ENCODE assay signal across 9 cellular contexts in genomic region chr22:30695351-30695762, GRCh38. TPM values are rescaled to one million over a fixed set of nuclear protein-coding genes. Genes with fewer than 3 reads are reported as not detected.
A peak's percentile ranks its signal among the peaks of the same experiment; 100 is the strongest.
DNase-seq lines count a peak whose midpoint lies in the region; FAIRE-seq and TF ChIP-seq lines count a peak whose summit lies in the region.
"Had no signal": no experiment of that assay in that cellular context is flagged by ENCODE, and none has a peak within 500 bp of the region (broad histone marks: within the 10 kb centered on the region; RNA-seq: fewer than 3 reads in every experiment).

No MANE protein-coding gene starts in this region.

- no peaks in the 10 kb centered on the region for H3K9me3 ChIP-seq in Caco-2

- 0 out of 2 replicates have a peak, but pooled peaks cover 4% of the 10 kb centered on the region for H3K4me1 ChIP-seq in Caco-2

- no peaks in the 10 kb centered on the region for H3K9me3 Mint-ChIP-seq in Caco-2 (ENCODE audit: unreplicated experiment)
- H3K9me3 Mint-ChIP-seq in activated CD4-positive, alpha-beta memory T cell treated with anti-CD3 and anti-CD28 coated beads for 36 hours: no peaks in the 10 kb centered on the region

- CTCF ChIA-PET in Caco-2 (lab: Charles Lee): interaction anchor here (1.2 kb wide), 1 partner anchor 60 kb away, joined by 4 read pairs; no protein-coding TSS in a partner anchor
- CTCF ChIA-PET in activated CD4-positive, alpha-beta memory T cell treated with anti-CD3 and anti-CD28 coated beads for 36 hours (lab: Charles Lee): interaction anchor here (0.7 to 1.8 kb wide), 2 partner anchors 47 to 58 kb away, joined by 4 to 8 read pairs; no protein-coding TSS in a partner anchor

- no peak for FAIRE-seq in H54 (lab: Jason Lieb, UNC)

- DNase-seq in Caco-2 (no peak), head of caudate nucleus (peak in 22 of 42 donors; percentile 24 to 71 (median 52)), posterior vena cava (ENCODE audit: low spot score) (peak; percentile 68), CD1c-positive myeloid dendritic cell (ENCODE audit: extremely low spot score) (no peak), H54 (ENCODE audit: insufficient read length, low spot score) (no peak), NCI-H1048 (lab: John Stamatoyannopoulos, UW) (no peak), GM03348 (ENCODE audit: low spot score) (no peak)
- DNase-seq in activated CD4-positive, alpha-beta memory T cell treated with anti-CD3 and anti-CD28 coated beads for 36 hours: no peak
- DNase-seq: NK-92 treated with Interleukin-12 subunit alpha and Interleukin-12 subunit beta, amount 100 ng/mL, for 24 hours had no signal

- no peak for TF ChIP-seq CTCF in Caco-2 (IDR thresholded peaks at IDR 0.05; ENCODE audit: insufficient read depth in 1 of 2, low read depth in 1 of 2, low read length in 1 of 2, severe bottlenecking in 1 of 2, unreplicated experiment in 1 of 2)

- no peaks in the 10 kb centered on the region for H3K27me3 ChIP-seq in Caco-2 (replicated peaks; ENCODE audit: control insufficient read depth, insufficient read depth, low read length)

- POLR2A ChIA-PET in Caco-2 (lab: Charles Lee): no interaction called here
- POLR2A ChIA-PET in activated CD4-positive, alpha-beta memory T cell treated with anti-CD3 and anti-CD28 coated beads for 36 hours (lab: Charles Lee): interaction anchor here (1.0 kb wide), 1 partner anchor 9 kb away, joined by 3 read pairs; no protein-coding TSS in a partner anchor

- intact Hi-C loops in Caco-2 (cut with micrococcal nuclease; ENCODE audit: unreplicated experiment): no loop called here
- intact Hi-C loops in activated CD4-positive, alpha-beta memory T cell treated with anti-CD3 and anti-CD28 coated beads for 36 hours (cut with micrococcal nuclease): no loop called here
- intact Hi-C loops in head of caudate nucleus (cut with DNase I): loop anchor here (2.0 kb wide), 1 partner anchor 61 kb away; the partner anchor contains the start of gene SLC35E4
- intact Hi-C loops in posterior vena cava (cut with DNase I): no loop called here

- BruUV-seq in Caco-2 (replicated peaks; lab: Mats Ljungman, UMichigan): no TSS peak

- no peaks in the 10 kb centered on the region for H3K36me3 Mint-ChIP-seq in Caco-2 (ENCODE audit: insufficient read depth, unreplicated experiment)
- no peaks in the 10 kb centered on the region for H3K36me3 Mint-ChIP-seq in activated CD4-positive, alpha-beta memory T cell treated with anti-CD3 and anti-CD28 coated beads for 36 hours

- H3K27me3 Mint-ChIP-seq in Caco-2 (ENCODE audit: insufficient read depth, unreplicated experiment): no peaks in the 10 kb centered on the region
- H3K27me3 Mint-ChIP-seq in activated CD4-positive, alpha-beta memory T cell treated with anti-CD3 and anti-CD28 coated beads for 36 hours: peaks cover 7% of the 10 kb centered on the region

- H3K4me1 Mint-ChIP-seq in Caco-2 (ENCODE audit: low read depth, unreplicated experiment): no peaks in the 10 kb centered on the region
- peaks cover 16% of the 10 kb centered on the region for H3K4me1 Mint-ChIP-seq in activated CD4-positive, alpha-beta memory T cell treated with anti-CD3 and anti-CD28 coated beads for 36 hours (ENCODE audit: low read depth)

- H3K36me3 ChIP-seq in Caco-2 (ENCODE audit: control insufficient read depth, insufficient read depth, low read length): no peaks in the 10 kb centered on the region

- H3K27ac Mint-ChIP-seq in Caco-2 (ENCODE audit: unreplicated experiment): no peak overlapping the region
- no peak overlapping the region for H3K27ac Mint-ChIP-seq in activated CD4-positive, alpha-beta memory T cell treated with anti-CD3 and anti-CD28 coated beads for 36 hours

- H3K4me3 Mint-ChIP-seq in Caco-2 (ENCODE audit: unreplicated experiment): peak overlapping the region; percentile 79
- H3K4me3 Mint-ChIP-seq in activated CD4-positive, alpha-beta memory T cell treated with anti-CD3 and anti-CD28 coated beads for 36 hours: peak overlapping the region; percentile 59

- H3K4me3 ChIP-seq in Caco-2 (ENCODE audit: low read depth, low read length): peak overlapping the region; percentile 63

- no peak for TF ChIP-seq POLR2A in H54 (IDR thresholded peaks at IDR 0.05; ENCODE audit: low read depth, low read length)

RNA-seq across cellular contexts. Expression of gene OSBP2, which starts 0.7 kb away (rescaled TPM):
- total RNA-seq in Caco-2 (2022): 4.2 and 6.2 TPM in 2 replicates
- 1 to 10 TPM; 2.3 to 2.9 TPM for total RNA-seq in activated CD4-positive, alpha-beta memory T cell treated with anti-CD3 and anti-CD28 coated beads for 36 hours
- 1 to 10 TPM; 2.1 to 2.6 TPM for total RNA-seq in posterior vena cava

RNA-seq across cellular contexts. Expression of gene DUSP18, which starts 27.7 kb away (rescaled TPM):
- 6.0 and 7.9 TPM in 2 replicates for total RNA-seq in Caco-2 (2022)
- total RNA-seq in activated CD4-positive, alpha-beta memory T cell treated with anti-CD3 and anti-CD28 coated beads for 36 hours: 10 to 100 TPM in 1 of 2 experiments, 1 to 10 TPM in 1; 9.2 to 10.6 TPM
- total RNA-seq in posterior vena cava: 1 to 10 TPM; 6.9 to 8.5 TPM

RNA-seq across cellular contexts. Expression of gene SLC35E4, which starts 59.8 kb away (rescaled TPM):
- total RNA-seq in Caco-2 (2022): 0.27 and 0.74 TPM in 2 replicates
- 1 to 10 TPM; 5.2 to 5.9 TPM for total RNA-seq in activated CD4-positive, alpha-beta memory T cell treated with anti-CD3 and anti-CD28 coated beads for 36 hours
- total RNA-seq in posterior vena cava: 1 to 10 TPM; 4.4 to 7.8 TPM

Comparison
In these comparisons a context has a peak if more than half of its experiments do, and no peak if none do; other contexts are left out.
1. DNase-seq: peak in head of caudate nucleus (22 of 42) and posterior vena cava (single experiment); none in Caco-2 (0 of 2), activated CD4-positive, alpha-beta memory T cell treated with anti-CD3 and anti-CD28 coated beads for 36 hours (single experiment), CD1c-positive myeloid dendritic cell (single experiment), H54 (single experiment), NCI-H1048 (single experiment) and GM03348 (single experiment).